Comparison of ENCODE assay signal across 20 cellular contexts in the genomic region with DNA sequence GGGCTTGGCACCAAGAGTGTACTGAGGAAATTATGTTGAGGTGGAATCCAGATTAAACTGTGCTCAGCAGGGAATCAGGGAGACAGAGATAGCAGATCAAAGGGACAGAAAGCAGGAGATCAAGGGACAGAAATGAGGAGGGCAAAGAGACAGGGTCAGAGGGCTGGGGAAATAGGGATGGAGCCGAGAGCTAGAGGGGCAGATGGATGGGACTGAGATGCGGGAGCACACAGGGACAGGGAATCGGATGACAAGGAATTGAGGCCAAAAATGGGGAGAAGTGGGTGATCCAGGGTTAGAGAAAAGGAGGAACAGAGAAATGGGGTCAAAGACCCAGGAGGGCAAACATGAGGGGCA. TPM values are rescaled to one million over a fixed set of nuclear protein-coding genes. Genes with fewer than 3 reads are reported as not detected.
"Had no signal": no experiment of that assay in that cellular context is flagged by ENCODE, and none has a peak within 500 bp of the region (broad histone marks: within the 10 kb centered on the region; RNA-seq: fewer than 3 reads in every experiment).

No MANE protein-coding gene starts in this region.

- H3K4me3 ChIP-seq: body of pancreas, dorsolateral prefrontal cortex, heart left ventricle, left lung, sigmoid colon, tibial nerve, uterus had no signal

- DNase-seq: activated CD4-positive, alpha-beta memory T cell treated with anti-CD3 and anti-CD28 coated beads for 36 hours; activated naive CD4-positive, alpha-beta T cell treated with Interleukin-2 at 50 U/mL for 16 hours; activated T-cell treated with anti-CD3 and anti-CD28 coated beads for 4 hours; body of pancreas; caudate nucleus; dorsolateral prefrontal cortex; foreskin melanocyte; heart left ventricle; left lung; sigmoid colon; stimulated activated CD4-positive, alpha-beta T cell treated with anti-CD3 and anti-CD28 coated beads, Interleukin-4, amount 100 ng/mL, for 24 hours; uterus had no signal

- H3K4me1 ChIP-seq: body of pancreas, left lung, sigmoid colon, tibial nerve, uterus had no signal

- H3K27ac Mint-ChIP-seq: activated CD4-positive, alpha-beta memory T cell treated with anti-CD3 and anti-CD28 coated beads for 36 hours; stimulated activated effector memory CD8-positive, alpha-beta T cell treated with anti-CD3 and anti-CD28 coated beads, Interleukin-12 subunit alpha, Interleukin-12 subunit beta, amount 100 ng/mL, for 72 hours had no signal

- H3K27me3 Mint-ChIP-seq: activated CD4-positive, alpha-beta memory T cell treated with anti-CD3 and anti-CD28 coated beads for 36 hours had no signal

- H3K27ac ChIP-seq: body of pancreas, dorsolateral prefrontal cortex, heart left ventricle, left lung, sigmoid colon, tibial nerve, uterus, VCaP had no signal

- H3K9me3 Mint-ChIP-seq: activated CD4-positive, alpha-beta memory T cell treated with anti-CD3 and anti-CD28 coated beads for 36 hours; activated T-helper 17 cell treated with anti-CD3 and anti-CD28 coated beads, Interleukin-2, amount 50 U/mL, for 72 hours; stimulated activated effector memory CD8-positive, alpha-beta T cell treated with anti-CD3 and anti-CD28 coated beads, Interleukin-12 subunit alpha, Interleukin-12 subunit beta, amount 100 ng/mL, for 72 hours had no signal

- H3K4me3 Mint-ChIP-seq: activated CD4-positive, alpha-beta memory T cell treated with anti-CD3 and anti-CD28 coated beads for 36 hours; activated T-helper 17 cell treated with anti-CD3 and anti-CD28 coated beads, Interleukin-2, amount 50 U/mL, for 72 hours; stimulated activated effector memory CD8-positive, alpha-beta T cell treated with anti-CD3 and anti-CD28 coated beads, Interleukin-12 subunit alpha, Interleukin-12 subunit beta, amount 100 ng/mL, for 72 hours had no signal

- ATAC-seq: activated T-helper 17 cell treated with anti-CD3 and anti-CD28 coated beads, Interleukin-2, amount 50 U/mL, for 72 hours; body of pancreas; heart left ventricle; left lung; stimulated activated effector memory CD8-positive, alpha-beta T cell treated with anti-CD3 and anti-CD28 coated beads, Interleukin-12 subunit alpha, Interleukin-12 subunit beta, amount 100 ng/mL, for 72 hours had no signal

- H3K36me3 ChIP-seq: heart left ventricle, left lung, sigmoid colon, uterus had no signal

- H3K36me3 Mint-ChIP-seq: activated CD4-positive, alpha-beta memory T cell treated with anti-CD3 and anti-CD28 coated beads for 36 hours; stimulated activated effector memory CD8-positive, alpha-beta T cell treated with anti-CD3 and anti-CD28 coated beads, Interleukin-12 subunit alpha, Interleukin-12 subunit beta, amount 100 ng/mL, for 72 hours had no signal

- H3K9me3 ChIP-seq: body of pancreas, heart left ventricle, left lung, sigmoid colon, tibial nerve, uterus had no signal

RNA-seq across cellular contexts. Expression of a gene that starts 6.1 kb away (rescaled TPM):
- total RNA-seq: body of pancreas, epithelial cell of proximal tubule, kidney epithelial cell, lung microvascular endothelial cell, sigmoid colon had no signal
- polyA plus RNA-seq: heart left ventricle had no signal

RNA-seq across cellular contexts. Expression of a gene that starts 45.1 kb away (rescaled TPM):
- total RNA-seq: body of pancreas, epithelial cell of proximal tubule, kidney epithelial cell, lung microvascular endothelial cell, osteocyte, sigmoid colon, tibial nerve had no signal
